Comparison of ENCODE assay signal across 11 cellular contexts in the genomic region with DNA sequence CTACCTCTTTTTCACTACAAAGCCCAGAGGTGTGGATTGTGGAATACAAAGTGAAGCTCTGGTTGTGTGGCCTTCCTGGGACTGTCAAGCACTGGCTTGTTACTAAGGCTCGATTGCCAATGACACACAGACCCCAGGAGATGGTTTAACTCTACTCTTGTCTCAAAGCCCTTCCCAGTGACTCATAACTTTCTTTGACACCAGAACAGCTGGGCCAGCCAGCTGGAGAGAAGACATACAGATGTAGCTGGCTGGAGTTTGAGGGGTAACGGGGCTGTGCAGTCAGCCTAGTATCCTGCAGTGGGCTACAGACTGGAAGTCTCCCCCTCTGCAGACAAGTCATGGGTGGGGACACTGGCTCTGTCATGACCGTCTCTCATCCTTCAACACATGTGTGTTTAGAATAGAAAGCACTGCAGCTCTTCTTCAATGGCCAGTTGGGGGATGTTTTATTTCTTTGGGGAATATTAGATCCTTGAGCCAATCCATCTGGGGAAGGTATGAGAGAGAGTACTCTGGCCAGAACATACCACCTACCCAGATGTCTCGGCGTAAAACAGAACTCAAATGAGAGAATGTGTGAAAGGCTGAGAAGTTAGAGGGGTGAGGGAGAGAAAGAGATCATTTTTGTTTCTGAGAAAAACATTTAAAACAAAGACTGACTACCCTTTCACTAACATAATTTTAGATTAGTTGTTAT. TPM values are rescaled to one million over a fixed set of nuclear protein-coding genes. Genes with fewer than 3 reads are reported as not detected.
DNase-seq lines count a peak whose midpoint lies in the region; ATAC-seq lines count a peak whose summit lies in the region.
"Had no signal": no experiment of that assay in that cellular context is flagged by ENCODE, and none has a peak within 500 bp of the region (broad histone marks: within the 10 kb centered on the region; RNA-seq: fewer than 3 reads in every experiment).

No MANE protein-coding gene starts in this region.

- intact Hi-C loops in left cardiac atrium (cut with DNase I), result no loop called here

- in situ Hi-C loops in G401 (cut with HindIII; ENCODE audit: low sequenced_read_pairs), result no loop called here

- DNase-seq in Daoy (ENCODE audit: low read depth) (peak; percentile 5), left cardiac atrium (peak; percentile 41), G401 (ENCODE audit: low spot score) (no peak), activated gamma-delta T cell treated with Interleukin-2 at 50 U/mL for 16 hours (no peak), NCI-H1105 (lab: John Stamatoyannopoulos, UW) (no peak)
- DNase-seq: activated CD8-positive, alpha-beta T cell treated with anti-CD3 and anti-CD28 coated beads, Interleukin-2, amount 10 ng/mL, durations not matched to agents 7 days and 5 days; adrenal gland had no signal

- ATAC-seq in GM21528 (IDR thresholded peaks at IDR 0.05; ENCODE audit: low FRiP score, unreplicated experiment), result peak; percentile 55
- ATAC-seq in HG03469 (IDR thresholded peaks at IDR 0.05; ENCODE audit: unreplicated experiment), result peak; percentile 52
- peak; percentile 68 to 91 for ATAC-seq in left cardiac atrium
- no peak for ATAC-seq in HG02938 (IDR thresholded peaks at IDR 0.05; ENCODE audit: unreplicated experiment)
- ATAC-seq: activated CD8-positive, alpha-beta T cell treated with anti-CD3 and anti-CD28 coated beads, Interleukin-2, amount 10 ng/mL, durations not matched to agents 7 days and 5 days; stimulated activated memory B cell treated with anti-CD40 and anti-IgM and Interleukin-4, amounts not matched to agents 10 μg/mL and 1 μg/mL and 100 μg/mL, for 72 hours had no signal

RNA-seq across cellular contexts. Expression of a gene that starts 53.3 kb away (rescaled TPM):
- total RNA-seq in Daoy (2014; rRNA removed; shearing (Covaris generic)), result 0.34 and 4.9 TPM in 2 replicates
- total RNA-seq in left cardiac atrium, result 1 to 10 TPM; 3.8 to 5.7 TPM
- not detected in 2 replicates for total RNA-seq in G401 (2014; rRNA removed; shearing (Covaris generic))
- total RNA-seq: activated CD8-positive, alpha-beta T cell treated with anti-CD3 and anti-CD28 coated beads, Interleukin-2, amount 10 ng/mL, durations not matched to agents 7 days and 5 days had no signal

Comparison
In these comparisons a context has a peak if more than half of its experiments do, and no peak if none do; other contexts are left out.
1. DNase-seq: peak in Daoy (single experiment) and left cardiac atrium (single experiment); none in G401 (single experiment), activated gamma-delta T cell treated with Interleukin-2 at 50 U/mL for 16 hours (single experiment) and NCI-H1105 (single experiment).